8 cellular contexts compared by ENCODE assay signal in genomic region chr1:204410764-204411450, GRCh38. TPM values are rescaled to one million over a fixed set of nuclear protein-coding genes. Genes with fewer than 3 reads are reported as not detected.
DNase-seq lines count a peak whose midpoint lies in the region; TF ChIP-seq lines count a peak whose summit lies in the region.

No MANE protein-coding gene starts in this region.

- no peak for TF ChIP-seq CTCF in MM.1S (IDR thresholded peaks at IDR 0.05; ENCODE audit: low read length)
- no peak for TF ChIP-seq CTCF in fibroblast of pulmonary artery (IDR thresholded peaks at IDR 0.05; ENCODE audit: low read length, missing control alignments)
- no peak for TF ChIP-seq CTCF in neural cell (IDR thresholded peaks at IDR 0.05; ENCODE audit: poor library complexity, severe bottlenecking)

- H3F3A ChIP-seq in MM.1S (ENCODE audit: insufficient read depth, low read length): 0 out of 2 replicates have a peak, but pooled peaks cover 3% of the 10 kb centered on the region
- no peaks in the 10 kb centered on the region for H3F3A ChIP-seq in neural cell (ENCODE audit: insufficient read depth, low read length, poor library complexity, severe bottlenecking)

- peaks cover 25% of the 10 kb centered on the region for H3K36me3 ChIP-seq in MM.1S (replicated peaks; ENCODE audit: insufficient read depth, low read length)
- no peaks in the 10 kb centered on the region for H3K36me3 ChIP-seq in neural cell (ENCODE audit: insufficient read depth, low read length)

- H2AFZ ChIP-seq in MM.1S (ENCODE audit: low read length) (peak overlapping the region; percentile 47; the same call in 1 of the 2 replicates), neural cell (ENCODE audit: low read depth, low read length) (peak overlapping the region; percentile 53)

- no peaks in the 10 kb centered on the region for H3K27me3 Mint-ChIP-seq in activated T-cell treated with anti-CD3 and anti-CD28 coated beads, Interleukin-2, amount 50 U/mL, for 24 hours

- peaks cover 57% of the 10 kb centered on the region for H3K79me2 ChIP-seq in MM.1S (ENCODE audit: low read length)
- H3K79me2 ChIP-seq in neural cell (replicated peaks; ENCODE audit: insufficient read depth, low read length): peaks cover 55% of the 10 kb centered on the region

- peak overlapping the region; percentile 99 for H3K4me3 Mint-ChIP-seq in activated T-cell treated with anti-CD3 and anti-CD28 coated beads, Interleukin-2, amount 50 U/mL, for 24 hours

- H3K9me3 ChIP-seq in MM.1S (replicated peaks; ENCODE audit: insufficient read depth, low read length) (no peaks in the 10 kb centered on the region), neural cell (ENCODE audit: low read length) (no peaks in the 10 kb centered on the region)

- peak overlapping the region; percentile 79 for H3K4me2 ChIP-seq in MM.1S (ENCODE audit: low read depth, low read length)
- H3K4me2 ChIP-seq in neural cell (ENCODE audit: low read length): peak overlapping the region; percentile 71

- TF ChIP-seq EP300 in neural cell (conservative IDR thresholded peaks at IDR 0.05; ENCODE audit: poor library complexity, severe bottlenecking): no peak

- DNase-seq in activated T-cell treated with anti-CD3 and anti-CD28 coated beads for 1 hour (ENCODE audit: low read depth) (peak; percentile 35), HCEC 1CT (peak; percentile 56), MM.1S (peak; percentile 44), fibroblast of pulmonary artery (ENCODE audit: low read depth) (peak; percentile 49), amniotic stem cell (lab: John Stamatoyannopoulos, UW) (no peak)
- DNase-seq in activated T-cell treated with anti-CD3 and anti-CD28 coated beads, Interleukin-2, amount 50 U/mL, for 1 hour: no peak
- DNase-seq in activated T-cell treated with anti-CD3 and anti-CD28 coated beads, Interleukin-2, amount 50 U/mL, for 24 hours: peak; percentile 52

- H3K4me3 ChIP-seq in MM.1S (ENCODE audit: low read length): peak overlapping the region; percentile 80
- H3K4me3 ChIP-seq in fibroblast of pulmonary artery (replicated peaks; ENCODE audit: low read depth, low read length): peak overlapping the region; percentile 98
- H3K4me3 ChIP-seq in neural cell (ENCODE audit: low read length): peak overlapping the region; percentile 92

- H4K20me1 ChIP-seq in MM.1S (ENCODE audit: insufficient read depth, low read length) (peaks cover 49% of the 10 kb centered on the region), neural cell (ENCODE audit: insufficient read depth) (peaks cover 39% of the 10 kb centered on the region)

- H3K9ac ChIP-seq in MM.1S (ENCODE audit: low read length): peak overlapping the region; percentile 100
- H3K9ac ChIP-seq in neural cell (ENCODE audit: low read length): peak overlapping the region; percentile 99

- no peaks in the 10 kb centered on the region for H3K9me3 Mint-ChIP-seq in activated T-cell treated with anti-CD3 and anti-CD28 coated beads, Interleukin-2, amount 50 U/mL, for 24 hours

- TF ChIP-seq RAD21 in neural cell (conservative IDR thresholded peaks at IDR 0.05): no peak

- peaks cover 15% of the 10 kb centered on the region for H3K4me1 Mint-ChIP-seq in activated T-cell treated with anti-CD3 and anti-CD28 coated beads, Interleukin-2, amount 50 U/mL, for 24 hours (ENCODE audit: low read depth)

- no peaks in the 10 kb centered on the region for H3K27me3 ChIP-seq in MM.1S (replicated peaks; ENCODE audit: insufficient read depth, low read length)
- H3K27me3 ChIP-seq in neural cell (ENCODE audit: insufficient read depth, low read depth, low read length): no peaks in the 10 kb centered on the region

- H3K4me1 ChIP-seq in MM.1S (ENCODE audit: low read length): peaks cover 2% of the 10 kb centered on the region; the same call in 1 of the 2 replicates

- H3K27ac Mint-ChIP-seq in activated T-cell treated with anti-CD3 and anti-CD28 coated beads, Interleukin-2, amount 50 U/mL, for 24 hours: peak overlapping the region; percentile 99

- peaks cover 56% of the 10 kb centered on the region for H3K36me3 Mint-ChIP-seq in activated T-cell treated with anti-CD3 and anti-CD28 coated beads, Interleukin-2, amount 50 U/mL, for 24 hours (ENCODE audit: low read depth)

- H3K27ac ChIP-seq in MM.1S (ENCODE audit: low read length) (peak overlapping the region; percentile 93), neural cell (ENCODE audit: low read length) (peak overlapping the region; percentile 99)

- H3K9me2 ChIP-seq in MM.1S (replicated peaks; ENCODE audit: insufficient read depth, low read length): no peaks in the 10 kb centered on the region
- no peaks in the 10 kb centered on the region for H3K9me2 ChIP-seq in neural cell (ENCODE audit: insufficient read depth, low read length)

TF ChIP-seq in neural cell, 6 proteins besides CTCF, POLR2A, EP300 and RAD21:
- TF ChIP-seq SMC3 (conservative IDR thresholded peaks at IDR 0.05; ENCODE audit: poor library complexity) (no peak), EZH2 (IDR thresholded peaks at IDR 0.05; ENCODE audit: borderline replicate concordance, insufficient read depth, low read length, poor library complexity, severe bottlenecking) (no peak), POLR2AphosphoS5 (IDR thresholded peaks at IDR 0.05) (no peak), TAF1 (IDR thresholded peaks at IDR 0.05; ENCODE audit: low read depth) (no peak), MXI1 (conservative IDR thresholded peaks at IDR 0.05; ENCODE audit: poor library complexity, severe bottlenecking) (no peak)
- TF ChIP-seq, protein P1, sequence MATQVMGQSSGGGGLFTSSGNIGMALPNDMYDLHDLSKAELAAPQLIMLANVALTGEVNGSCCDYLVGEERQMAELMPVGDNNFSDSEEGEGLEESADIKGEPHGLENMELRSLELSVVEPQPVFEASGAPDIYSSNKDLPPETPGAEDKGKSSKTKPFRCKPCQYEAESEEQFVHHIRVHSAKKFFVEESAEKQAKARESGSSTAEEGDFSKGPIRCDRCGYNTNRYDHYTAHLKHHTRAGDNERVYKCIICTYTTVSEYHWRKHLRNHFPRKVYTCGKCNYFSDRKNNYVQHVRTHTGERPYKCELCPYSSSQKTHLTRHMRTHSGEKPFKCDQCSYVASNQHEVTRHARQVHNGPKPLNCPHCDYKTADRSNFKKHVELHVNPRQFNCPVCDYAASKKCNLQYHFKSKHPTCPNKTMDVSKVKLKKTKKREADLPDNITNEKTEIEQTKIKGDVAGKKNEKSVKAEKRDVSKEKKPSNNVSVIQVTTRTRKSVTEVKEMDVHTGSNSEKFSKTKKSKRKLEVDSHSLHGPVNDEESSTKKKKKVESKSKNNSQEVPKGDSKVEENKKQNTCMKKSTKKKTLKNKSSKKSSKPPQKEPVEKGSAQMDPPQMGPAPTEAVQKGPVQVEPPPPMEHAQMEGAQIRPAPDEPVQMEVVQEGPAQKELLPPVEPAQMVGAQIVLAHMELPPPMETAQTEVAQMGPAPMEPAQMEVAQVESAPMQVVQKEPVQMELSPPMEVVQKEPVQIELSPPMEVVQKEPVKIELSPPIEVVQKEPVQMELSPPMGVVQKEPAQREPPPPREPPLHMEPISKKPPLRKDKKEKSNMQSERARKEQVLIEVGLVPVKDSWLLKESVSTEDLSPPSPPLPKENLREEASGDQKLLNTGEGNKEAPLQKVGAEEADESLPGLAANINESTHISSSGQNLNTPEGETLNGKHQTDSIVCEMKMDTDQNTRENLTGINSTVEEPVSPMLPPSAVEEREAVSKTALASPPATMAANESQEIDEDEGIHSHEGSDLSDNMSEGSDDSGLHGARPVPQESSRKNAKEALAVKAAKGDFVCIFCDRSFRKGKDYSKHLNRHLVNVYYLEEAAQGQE (IDR thresholded peaks at IDR 0.05; ENCODE audit: borderline replicate concordance): no peak

RNA-seq across cellular contexts. Expression of gene PPP1R15B, which starts 0.7 kb away (rescaled TPM):
- 30.1 and 31.2 TPM in 2 replicates for polyA plus RNA-seq in neural cell
- 55.2 and 55.5 TPM in 2 replicates for polyA minus RNA-seq in neural cell

RNA-seq across cellular contexts. Expression of gene PLEKHA6, which starts 51.2 kb away (rescaled TPM):
- polyA plus RNA-seq in neural cell: 22.6 and 25.5 TPM in 2 replicates
- polyA minus RNA-seq in neural cell: 24.3 and 28.7 TPM in 2 replicates

Comparison
In these comparisons a context has a peak if more than half of its experiments do, and no peak if none do; other contexts are left out.
1. DNase-seq: peak in activated T-cell treated with anti-CD3 and anti-CD28 coated beads for 1 hour (single experiment), HCEC 1CT (single experiment), MM.1S (single experiment), activated T-cell treated with anti-CD3 and anti-CD28 coated beads, Interleukin-2, amount 50 U/mL, for 24 hours (single experiment) and fibroblast of pulmonary artery (single experiment); none in activated T-cell treated with anti-CD3 and anti-CD28 coated beads, Interleukin-2, amount 50 U/mL, for 1 hour (single experiment) and amniotic stem cell (single experiment).
2. Peak in every context shown above with its lines, with median percentiles within 50 percentile points of each other: H3K4me3 ChIP-seq.